In genomic region chr2:150916434-150916833, GRCh38 we compare ENCODE assay signal across 17 cellular contexts.
"Had no signal": no experiment of that assay in that cellular context is flagged by ENCODE, and none has a peak within 500 bp of the region (broad histone marks: within the 10 kb centered on the region; RNA-seq: fewer than 3 reads in every experiment).

No MANE protein-coding gene starts in this region.

- H3K27me3 ChIP-seq: dorsolateral prefrontal cortex, heart left ventricle, ovary, suprapubic skin, thyroid gland had no signal

- H3K27ac Mint-ChIP-seq: naive thymus-derived CD8-positive, alpha-beta T cell had no signal

- DNase-seq: cortex of kidney; dorsolateral prefrontal cortex; effector CD8-positive, alpha-beta T cell; foreskin melanocyte; heart left ventricle; hippocampal formation; mucosa of descending colon; naive thymus-derived CD8-positive, alpha-beta T cell; ovary; right cardiac atrium; small intestine; stimulated activated CD4-positive, alpha-beta T cell treated with anti-CD3 and anti-CD28 coated beads, Interleukin-12 subunit alpha, Interleukin-12 subunit beta, amount 100 ng/mL, for 4 hours; stimulated activated naive CD4-positive, alpha-beta T cell treated with Interleukin-2 at 50 U/mL for 16 hours; thyroid gland had no signal

- H3K4me3 Mint-ChIP-seq: naive thymus-derived CD8-positive, alpha-beta T cell; neural crest cell; type B pancreatic cell had no signal

- H3K9me3 ChIP-seq: heart left ventricle, mucosa of descending colon, ovary, suprapubic skin, thyroid gland had no signal

- H3K36me3 Mint-ChIP-seq: naive thymus-derived CD8-positive, alpha-beta T cell; type B pancreatic cell had no signal

- ATAC-seq: heart left ventricle; mucosa of descending colon; naive thymus-derived CD8-positive, alpha-beta T cell; right cardiac atrium had no signal

- H3K4me3 ChIP-seq: dorsolateral prefrontal cortex, heart left ventricle, mucosa of descending colon, ovary, suprapubic skin, thyroid gland had no signal

- H3K27ac ChIP-seq: dorsolateral prefrontal cortex, heart left ventricle, ovary, suprapubic skin, thyroid gland had no signal

- H3K4me1 Mint-ChIP-seq: naive thymus-derived CD8-positive, alpha-beta T cell had no signal

- H3K27me3 Mint-ChIP-seq: type B pancreatic cell had no signal

- H3K36me3 ChIP-seq: heart left ventricle, ovary, suprapubic skin, thyroid gland had no signal
